9 cellular contexts compared by ENCODE assay signal in genomic region chr6:111683749-111684267, GRCh38.
DNase-seq lines count a peak whose midpoint lies in the region; ATAC-seq lines count a peak whose summit lies in the region.
"Had no signal": no experiment of that assay in that cellular context is flagged by ENCODE, and none has a peak within 500 bp of the region (broad histone marks: within the 10 kb centered on the region; RNA-seq: fewer than 3 reads in every experiment).

No MANE protein-coding gene starts in this region.

- H3K9ac ChIP-seq in skeletal muscle tissue (ENCODE audit: low read depth in 1 of 3, low read length in 3 of 3) = no peak overlapping the region

- H3K4me3 ChIP-seq in skeletal muscle tissue (ENCODE audit: low read length in 3 of 3) = peak overlapping the region in 1 of 3 donors; percentile 11

- no peaks in the 10 kb centered on the region for H3K9me3 ChIP-seq in skeletal muscle tissue (ENCODE audit: control insufficient read depth in 3 of 3, low read length in 3 of 3)

- intact Hi-C loops in left cardiac atrium (cut with DNase I) = no loop called here

- no peaks in the 10 kb centered on the region for H3K27me3 ChIP-seq in skeletal muscle tissue (ENCODE audit: control insufficient read depth in 3 of 3, insufficient read depth in 3 of 3, low read length in 3 of 3)

- H3K36me3 ChIP-seq in skeletal muscle tissue (ENCODE audit: control insufficient read depth in 3 of 3, insufficient read depth in 3 of 3, low read length in 3 of 3) = peaks cover 0 to 3% (median 0%) of the 10 kb centered on the region in 3 donors

- DNase-seq in EL (peak; percentile 16), left cardiac atrium (peak; percentile 59), SW 1271 (lab: John Stamatoyannopoulos, UW) (no peak), NCI-H1694 treated with DMSO at 0.1 percent for 48 hours (lab: John Stamatoyannopoulos, UW) (no peak), NCI-H69 (lab: John Stamatoyannopoulos, UW) (no peak)
- DNase-seq: effector CD4-positive, alpha-beta T cell had no signal

- peak; percentile 50 to 62 for ATAC-seq in left cardiac atrium
- no peak for ATAC-seq in HG03571 (IDR thresholded peaks at IDR 0.05; ENCODE audit: unreplicated experiment)

- peaks cover 24 to 48% (median 41%) of the 10 kb centered on the region in 3 donors for H3K4me1 ChIP-seq in skeletal muscle tissue (ENCODE audit: control insufficient read depth in 3 of 3, insufficient read depth in 3 of 3, low read length in 3 of 3)

- H3K27ac ChIP-seq in angular gyrus (ENCODE audit: low read depth, low read length) (peak overlapping the region; percentile 71), skeletal muscle tissue (ENCODE audit: low read depth, low read length) (peak overlapping the region; percentile 90)

Comparison
In these comparisons a context has a peak if more than half of its experiments do, and no peak if none do; other contexts are left out.
1. DNase-seq: peak in EL (single experiment) and left cardiac atrium (single experiment); none in SW 1271 (0 of 2), NCI-H1694 treated with DMSO at 0.1 percent for 48 hours (single experiment) and NCI-H69 (single experiment).